ENCODE assay signal across 31 cellular contexts in genomic region chr13:75442736-75443234, GRCh38. TPM values are rescaled to one million over a fixed set of nuclear protein-coding genes. Genes with fewer than 3 reads are reported as not detected.
DNase-seq lines count a peak whose midpoint lies in the region; ATAC-seq and TF ChIP-seq lines count a peak whose summit lies in the region.
"Had no signal": no experiment of that assay in that cellular context is flagged by ENCODE, and none has a peak within 500 bp of the region (broad histone marks: within the 10 kb centered on the region; RNA-seq: fewer than 3 reads in every experiment).

No MANE protein-coding gene starts in this region.

- H3K27me3 ChIP-seq in right cardiac atrium (ENCODE audit: control insufficient read depth, insufficient read depth) (no peaks in the 10 kb centered on the region), trophoblast cell (ENCODE audit: insufficient read depth, low read length) (no peaks in the 10 kb centered on the region)
- H3K27me3 ChIP-seq: thyroid gland had no signal

- H3K27ac Mint-ChIP-seq in nephron: peak overlapping the region; percentile 84 to 93 (median 88)
- H3K27ac Mint-ChIP-seq: activated naive CD4-positive, alpha-beta T cell treated with anti-CD3 and anti-CD28 coated beads, Interleukin-2, amount 50 U/mL, for 24 hours; activated T-helper 1 cell treated with anti-CD3 and anti-CD28 coated beads, Interleukin-12 subunit alpha, Interleukin-12 subunit beta, Interleukin-2, Interleukin-4 antibody, amounts not matched to agents 30 ng/mL and 10 ng/mL and 1 ng/mL, durations not matched to agents 14 hours and 24 hours and 36 hours; B cell; memory B cell; T-helper 1 cell treated with Interleukin-12 subunit alpha and Interleukin-12 subunit beta and Interleukin-4 antibody, amounts not matched to agents 30 μg/mL and 1 μg/mL, for 36 hours had no signal

- H3K4ac ChIP-seq in trophoblast cell (ENCODE audit: low read depth, low read length): no peak overlapping the region

- no peaks in the 10 kb centered on the region for H3K79me1 ChIP-seq in trophoblast cell (ENCODE audit: low read length)

- TF ChIP-seq CTCF in epithelial cell of proximal tubule (conservative IDR thresholded peaks at IDR 0.05; ENCODE audit: low read depth, low read length) (peak; percentile 14), nephron (IDR thresholded peaks at IDR 0.05; ENCODE audit: unreplicated experiment in 3 of 3) (no peak)

- H3K14ac ChIP-seq in trophoblast cell (ENCODE audit: low read length): no peak overlapping the region

- 74% methylated on average over 6 of the region's 6 CpGs for WGBS in right cardiac atrium
- no CpG with 5 or more reads among the region's 6 CpGs for WGBS in trophoblast cell (ENCODE audit: extremely low coverage, insufficient coverage, insufficient read length)

- H3K23ac ChIP-seq in trophoblast cell (ENCODE audit: low read length): no peak overlapping the region

- no peaks in the 10 kb centered on the region for H3K79me2 ChIP-seq in trophoblast cell (ENCODE audit: control insufficient read depth, insufficient read depth, low read length, poor library complexity)

- H3K4me1 Mint-ChIP-seq in nephron: peaks cover 68% of the 10 kb centered on the region
- H3K4me1 Mint-ChIP-seq: activated naive CD4-positive, alpha-beta T cell treated with anti-CD3 and anti-CD28 coated beads, Interleukin-2, amount 50 U/mL, for 24 hours; B cell; memory B cell; stimulated activated naive CD8-positive, alpha-beta T cell treated with anti-CD3 and anti-CD28 coated beads, Interleukin-15, amount 100 ng/mL, for 72 hours had no signal

- no peak overlapping the region for H2BK5ac ChIP-seq in trophoblast cell (ENCODE audit: low read depth, low read length, poor library complexity)

- H2BK12ac ChIP-seq in trophoblast cell (ENCODE audit: low read length): no peak overlapping the region

- no peaks in the 10 kb centered on the region for H3K36me3 Mint-ChIP-seq in nephron (ENCODE audit: low read depth)
- H3K36me3 Mint-ChIP-seq: activated naive CD4-positive, alpha-beta T cell treated with anti-CD3 and anti-CD28 coated beads, Interleukin-2, amount 50 U/mL, for 24 hours; memory B cell had no signal

- no peak overlapping the region for H3K4me2 ChIP-seq in trophoblast cell (ENCODE audit: low read length)
- H3K4me2 ChIP-seq: KMS-11 had no signal

- no peak overlapping the region for H3K18ac ChIP-seq in trophoblast cell (ENCODE audit: low read length)

- H3K9me3 ChIP-seq in right cardiac atrium (ENCODE audit: control insufficient read depth, low read length) (no peaks in the 10 kb centered on the region), trophoblast cell (ENCODE audit: insufficient read depth, low read depth, low read length) (no peaks in the 10 kb centered on the region)
- H3K9me3 ChIP-seq: prostate gland, thyroid gland had no signal

- H3K27ac ChIP-seq in right cardiac atrium (ENCODE audit: low read length) (peak overlapping the region; percentile 72), trophoblast cell (ENCODE audit: low read depth, low read length) (no peak overlapping the region)
- H3K27ac ChIP-seq: KMS-11, prostate gland, SK-N-MC, skin epidermis, thyroid gland had no signal

- H4K91ac ChIP-seq in trophoblast cell (ENCODE audit: low read depth, low read length): no peak overlapping the region

- H2AFZ ChIP-seq in trophoblast cell (ENCODE audit: insufficient read depth, low read length, poor library complexity): no peak overlapping the region

- no peak overlapping the region for H2AK5ac ChIP-seq in trophoblast cell (ENCODE audit: low read length)

- no peak overlapping the region for H4K12ac ChIP-seq in trophoblast cell (ENCODE audit: low read depth, low read length)

- peaks cover 4% of the 10 kb centered on the region for H3K9me3 Mint-ChIP-seq in nephron
- H3K9me3 Mint-ChIP-seq: activated naive CD4-positive, alpha-beta T cell treated with anti-CD3 and anti-CD28 coated beads, Interleukin-2, amount 50 U/mL, for 24 hours; activated T-helper 1 cell treated with anti-CD3 and anti-CD28 coated beads, Interleukin-12 subunit alpha, Interleukin-12 subunit beta, Interleukin-2, Interleukin-4 antibody, amounts not matched to agents 30 ng/mL and 10 ng/mL and 1 ng/mL, durations not matched to agents 14 hours and 24 hours and 36 hours; H9; memory B cell; stimulated activated naive CD8-positive, alpha-beta T cell treated with anti-CD3 and anti-CD28 coated beads, Interleukin-15, amount 100 ng/mL, for 72 hours; T-helper 1 cell treated with Interleukin-12 subunit alpha and Interleukin-12 subunit beta and Interleukin-4 antibody, amounts not matched to agents 30 μg/mL and 1 μg/mL, for 36 hours had no signal

- H3K4me1 ChIP-seq in right cardiac atrium (ENCODE audit: control insufficient read depth, insufficient read depth, low read length) (peaks cover 3% of the 10 kb centered on the region), trophoblast cell (ENCODE audit: control insufficient read depth in 1 of 2, insufficient read depth in 2 of 2, low read length in 2 of 2) (no peaks in the 10 kb centered on the region)
- H3K4me1 ChIP-seq: prostate gland had no signal

- DNase-seq in HCEC 1CT (peak; percentile 26), epithelial cell of proximal tubule (ENCODE audit: low read depth) (no peak), right cardiac atrium (peak in 1 of 3 donors; percentile 18), pons (ENCODE audit: low spot score) (no peak), trophoblast cell (no peak)
- DNase-seq: activated CD4-positive, alpha-beta T cell treated with anti-CD3 and anti-CD28 coated beads, Interleukin-2, amount 50 U/mL, for 48 hours; activated CD8-positive, alpha-beta memory T cell treated with anti-CD3 and anti-CD28 coated beads, Interleukin-2, amount 50 U/mL, for 4 hours; amygdala; effector CD8-positive, alpha-beta T cell; H9; MM.1S; NCI-H1417; NCI-H2081; NCI-H226; stimulated activated CD8-positive, alpha-beta memory T cell treated with anti-CD3 and anti-CD28 coated beads, Interleukin-4, amount 100 ng/mL, for 48 hours; stimulated activated naive CD8-positive, alpha-beta T cell treated with anti-CD3 and anti-CD28 coated beads, Interleukin-15, amount 100 ng/mL, for 72 hours; thyroid gland had no signal

- H3K9ac ChIP-seq in trophoblast cell (ENCODE audit: low read length): no peak overlapping the region
- H3K9ac ChIP-seq: KMS-11 had no signal

- H3K4me3 ChIP-seq in epithelial cell of proximal tubule (ENCODE audit: low read depth, low read length) (peak overlapping the region; percentile 35), right cardiac atrium (ENCODE audit: low read length) (no peak overlapping the region), trophoblast cell (ENCODE audit: low read depth, low read length) (no peak overlapping the region)
- H3K4me3 ChIP-seq: prostate gland, SK-N-MC, skin epidermis, thyroid gland had no signal

- peak; percentile 36 to 42 for ATAC-seq in right cardiac atrium
- no peak for ATAC-seq in HG03045 (IDR thresholded peaks at IDR 0.05; ENCODE audit: unreplicated experiment)
- ATAC-seq in GM19324 (IDR thresholded peaks at IDR 0.05; ENCODE audit: low FRiP score, unreplicated experiment): no peak
- ATAC-seq: activated CD4-positive, CD25-positive, alpha-beta regulatory T cell treated with anti-CD3 and anti-CD28 coated beads, Interleukin-2, amount 50 U/mL, for 24 hours; esophagus mucosa; stimulated activated naive CD8-positive, alpha-beta T cell treated with anti-CD3 and anti-CD28 coated beads, Interleukin-15, amount 100 ng/mL, for 72 hours had no signal

- H2BK120ac ChIP-seq in trophoblast cell (ENCODE audit: insufficient read depth, low read length, poor library complexity): no peak overlapping the region

- H3K27me3 Mint-ChIP-seq in nephron (ENCODE audit: low read depth): no peaks in the 10 kb centered on the region

- H3K36me3 ChIP-seq in trophoblast cell (ENCODE audit: control insufficient read depth in 1 of 2, insufficient read depth in 2 of 2, low read length in 2 of 2): no peaks in the 10 kb centered on the region
- H3K36me3 ChIP-seq: prostate gland, thyroid gland had no signal

- intact Hi-C loops in right cardiac atrium (cut with DNase I): no loop called here

- H3K4me3 Mint-ChIP-seq in nephron: no peak overlapping the region
- H3K4me3 Mint-ChIP-seq: activated naive CD4-positive, alpha-beta T cell treated with anti-CD3 and anti-CD28 coated beads, Interleukin-2, amount 50 U/mL, for 24 hours; activated T-helper 1 cell treated with anti-CD3 and anti-CD28 coated beads, Interleukin-12 subunit alpha, Interleukin-12 subunit beta, Interleukin-2, Interleukin-4 antibody, amounts not matched to agents 30 ng/mL and 10 ng/mL and 1 ng/mL, durations not matched to agents 14 hours and 24 hours and 36 hours; B cell; H9; memory B cell; stimulated activated naive CD8-positive, alpha-beta T cell treated with anti-CD3 and anti-CD28 coated beads, Interleukin-15, amount 100 ng/mL, for 72 hours; T-helper 1 cell treated with Interleukin-12 subunit alpha and Interleukin-12 subunit beta and Interleukin-4 antibody, amounts not matched to agents 30 μg/mL and 1 μg/mL, for 36 hours had no signal

- H4K8ac ChIP-seq in trophoblast cell (ENCODE audit: low read depth, low read length): no peak overlapping the region

RNA-seq across cellular contexts. Expression of gene TBC1D4, which starts 39.2 kb away (rescaled TPM):
- total RNA-seq in epithelial cell of proximal tubule (12.3 and 20.9 TPM in 2 replicates), right cardiac atrium (10 to 100 TPM; 51.2 to 69.4 (median 63.6) TPM)
- 28.3 TPM for polyA plus RNA-seq in right cardiac atrium
- polyA plus RNA-seq in trophoblast cell (2013): 4.1 and 4.4 TPM in 2 replicates

Comparison
In these comparisons a context has a peak if more than half of its experiments do, and no peak if none do; other contexts are left out.
1. ATAC-seq: peak in right cardiac atrium (2 of 2); none in HG03045 (single experiment) and GM19324 (single experiment).